ENCODE assay signal across 8 cellular contexts in genomic region chr6:148343028-148343374, GRCh38. TPM values are rescaled to one million over a fixed set of nuclear protein-coding genes. Genes with fewer than 3 reads are reported as not detected.
DNase-seq lines count a peak whose midpoint lies in the region; ATAC-seq and TF ChIP-seq lines count a peak whose summit lies in the region.

No MANE protein-coding gene starts in this region.

- TF ChIP-seq EP300 in Ishikawa (IDR thresholded peaks at IDR 0.05; ENCODE audit: borderline replicate concordance) = no peak

- POLR2A ChIA-PET in GM10248 (lab: Yijun Ruan, JAX) = no interaction called here

- H3K9me3 Mint-ChIP-seq in endothelial cell (ENCODE audit: unreplicated experiment) = no peaks in the 10 kb centered on the region
- no peaks in the 10 kb centered on the region for H3K9me3 Mint-ChIP-seq in neural crest cell

- peaks cover 20% of the 10 kb centered on the region for H3K36me3 Mint-ChIP-seq in endothelial cell (ENCODE audit: low read depth, unreplicated experiment)
- H3K36me3 Mint-ChIP-seq in neural crest cell (ENCODE audit: low read depth) = peaks cover 5% of the 10 kb centered on the region

- CTCF ChIA-PET in GM10248 (lab: Yijun Ruan, JAX) = no interaction called here

- TF ChIP-seq RAD21 in Ishikawa (IDR thresholded peaks at IDR 0.05; ENCODE audit: low read depth) = no peak

- H3K27me3 Mint-ChIP-seq in endothelial cell (ENCODE audit: unreplicated experiment) (peaks cover 10% of the 10 kb centered on the region), neural crest cell (ENCODE audit: low read depth) (no peaks in the 10 kb centered on the region)

- H3K4me1 Mint-ChIP-seq in endothelial cell (ENCODE audit: unreplicated experiment) = peaks cover 42% of the 10 kb centered on the region
- peaks cover 56% of the 10 kb centered on the region for H3K4me1 Mint-ChIP-seq in neural crest cell

- no peak for TF ChIP-seq CTCF in endothelial cell (IDR thresholded peaks at IDR 0.05; ENCODE audit: unreplicated experiment)
- no peak for TF ChIP-seq CTCF in neural crest cell (conservative IDR thresholded peaks at IDR 0.05)
- no peak for TF ChIP-seq CTCF in GM10248 (IDR thresholded peaks at IDR 0.05; ENCODE audit: control extremely low read depth, extremely low read depth, low read depth, missing control alignments)

- DNase-seq in Ammon's horn (ENCODE audit: low spot score) (peak; percentile 29), endothelial cell (ENCODE audit: low spot score) (no peak), neural crest cell (ENCODE audit: low read depth, low spot score) (no peak), activated gamma-delta T cell treated with Interleukin-2 at 50 U/mL for 16 hours (no peak), GM10248 (ENCODE audit: extremely low spot score) (no peak), NCI-H510A treated with DMSO at 0.1 percent for 48 hours (lab: John Stamatoyannopoulos, UW) (no peak)

- peak overlapping the region; percentile 96 for H3K4me3 Mint-ChIP-seq in endothelial cell (ENCODE audit: unreplicated experiment)
- peak overlapping the region; percentile 92 for H3K4me3 Mint-ChIP-seq in neural crest cell

- no peak for ATAC-seq in GM21367 (IDR thresholded peaks at IDR 0.05; ENCODE audit: unreplicated experiment)

- peak overlapping the region; percentile 68 for H3K27ac Mint-ChIP-seq in endothelial cell (ENCODE audit: unreplicated experiment)
- H3K27ac Mint-ChIP-seq in neural crest cell (ENCODE audit: unreplicated experiment) = peak overlapping the region; percentile 90

TF ChIP-seq in Ishikawa, 13 proteins besides CTCF, POLR2A, EP300 and RAD21:
- no peak for TF ChIP-seq CREB1 (IDR thresholded peaks at IDR 0.05; ENCODE audit: low read depth)
- TF ChIP-seq ZBTB7A (IDR thresholded peaks at IDR 0.05; ENCODE audit: low read depth) = peak; percentile 74; the same call in 1 of the 2 replicates
- TF ChIP-seq USF1 (IDR thresholded peaks at IDR 0.05) = no peak

RNA-seq across cellular contexts. Expression of gene SASH1, which starts 0.4 kb away (rescaled TPM):
- total RNA-seq in endothelial cell (ENCODE audit: unreplicated experiment) (138 TPM), neural crest cell (88.0 and 90.0 TPM in 2 replicates)
